Comparison of ENCODE assay signal across 28 cellular contexts in genomic region chr1:199918196-199918789, GRCh38.
"Had no signal": no experiment of that assay in that cellular context is flagged by ENCODE, and none has a peak within 500 bp of the region (broad histone marks: within the 10 kb centered on the region; RNA-seq: fewer than 3 reads in every experiment).

No MANE protein-coding gene starts in this region.

- H3K9me3 Mint-ChIP-seq: activated CD4-positive, alpha-beta T cell treated with anti-CD3 and anti-CD28 coated beads, Interleukin-2, amount 10 ng/mL, durations not matched to agents 24 days and 14 days; activated T-cell treated with anti-CD3 and anti-CD28 coated beads, Interleukin-2, amount 50 U/mL, for 24 hours had no signal

- H3K4me3 ChIP-seq: adrenal gland, body of pancreas, breast epithelium had no signal

- H3K36me3 Mint-ChIP-seq: activated naive CD4-positive, alpha-beta T cell treated with anti-CD3 and anti-CD28 coated beads, Interleukin-2, amount 50 U/mL, for 72 hours had no signal

- H3K27me3 ChIP-seq: adrenal gland, body of pancreas, breast epithelium had no signal

- H3K36me3 ChIP-seq: adrenal gland, breast epithelium had no signal

- H3K4me1 Mint-ChIP-seq: activated CD4-positive, alpha-beta T cell treated with anti-CD3 and anti-CD28 coated beads, Interleukin-2, amount 10 ng/mL, durations not matched to agents 24 days and 14 days had no signal

- H3K27ac Mint-ChIP-seq: activated CD4-positive, alpha-beta T cell treated with anti-CD3 and anti-CD28 coated beads, Interleukin-2, amount 10 ng/mL, durations not matched to agents 24 days and 14 days; activated CD8-positive, alpha-beta T cell treated with anti-CD3 and anti-CD28 coated beads, Interleukin-2, amount 10 ng/mL, durations not matched to agents 7 days and 5 days; activated naive CD4-positive, alpha-beta T cell treated with anti-CD3 and anti-CD28 coated beads for 36 hours; activated naive CD4-positive, alpha-beta T cell treated with anti-CD3 and anti-CD28 coated beads, Interleukin-2, amount 50 U/mL, for 72 hours; activated T-cell treated with anti-CD3 and anti-CD28 coated beads, Interleukin-2, amount 50 U/mL, for 24 hours; activated T-helper 1 cell treated with anti-CD3 and anti-CD28 coated beads, Interleukin-12 subunit alpha, Interleukin-12 subunit beta, Interleukin-2, Interleukin-4 antibody, amounts not matched to agents 30 ng/mL and 10 ng/mL and 1 ng/mL, durations not matched to agents 14 hours and 24 hours and 36 hours had no signal

- ATAC-seq: activated CD8-positive, alpha-beta T cell treated with anti-CD3 and anti-CD28 coated beads, Interleukin-2, amount 10 ng/mL, durations not matched to agents 7 days and 5 days; activated naive CD4-positive, alpha-beta T cell treated with anti-CD3 and anti-CD28 coated beads, Interleukin-2, amount 50 U/mL, for 72 hours; body of pancreas had no signal

- H3K4me1 ChIP-seq: adrenal gland, body of pancreas, breast epithelium had no signal

- DNase-seq: activated CD4-positive, alpha-beta T cell treated with anti-CD3 and anti-CD28 coated beads, Interleukin-2, amount 10 ng/mL, durations not matched to agents 24 days and 14 days; activated CD4-positive, alpha-beta T cell treated with anti-CD3 and anti-CD28 coated beads, Interleukin-2, amount 50 U/mL, for 4 hours; activated CD8-positive, alpha-beta T cell treated with anti-CD3 and anti-CD28 coated beads, Interleukin-2, amount 10 ng/mL, durations not matched to agents 7 days and 5 days; activated gamma-delta T cell treated with Interleukin-2 at 50 U/mL for 16 hours; activated naive CD4-positive, alpha-beta T cell treated with anti-CD3 and anti-CD28 coated beads for 36 hours; activated T-cell treated with anti-CD3 and anti-CD28 coated beads, Interleukin-2, amount 50 U/mL, for 24 hours; adrenal gland; body of pancreas; NCI-H1048; NCI-H1105 treated with DMSO at 0.1 percent for 48 hours; NCI-H1436; NCI-H1694; NCI-H1930; NCI-H2081 treated with DMSO at 0.1 percent for 48 hours; NCI-H226; NCI-H446 treated with DMSO at 0.1 percent for 48 hours; NCI-H524; NCI-H69; NCI-H82; NK-92 treated with Interleukin-12 subunit alpha and Interleukin-12 subunit beta, amount 100 ng/mL, for 24 hours; Right ventricle myocardium superior; SW 1271; T-helper 1 cell; T-helper 2 cell; T-helper 9 cell had no signal

- H3K27ac ChIP-seq: adrenal gland, body of pancreas, breast epithelium had no signal

- H3K4me3 Mint-ChIP-seq: activated CD4-positive, alpha-beta T cell treated with anti-CD3 and anti-CD28 coated beads, Interleukin-2, amount 10 ng/mL, durations not matched to agents 24 days and 14 days; activated CD8-positive, alpha-beta T cell treated with anti-CD3 and anti-CD28 coated beads, Interleukin-2, amount 10 ng/mL, durations not matched to agents 7 days and 5 days; activated naive CD4-positive, alpha-beta T cell treated with anti-CD3 and anti-CD28 coated beads for 36 hours; activated T-cell treated with anti-CD3 and anti-CD28 coated beads, Interleukin-2, amount 50 U/mL, for 24 hours; activated T-helper 1 cell treated with anti-CD3 and anti-CD28 coated beads, Interleukin-12 subunit alpha, Interleukin-12 subunit beta, Interleukin-2, Interleukin-4 antibody, amounts not matched to agents 30 ng/mL and 10 ng/mL and 1 ng/mL, durations not matched to agents 14 hours and 24 hours and 36 hours had no signal

- H3K9me3 ChIP-seq: adrenal gland, body of pancreas, breast epithelium had no signal
